ENCODE assay signal across 18 cellular contexts in genomic region chr12:122533841-122534240, GRCh38.
"Had no signal": no experiment of that assay in that cellular context is flagged by ENCODE, and none has a peak within 500 bp of the region (broad histone marks: within the 10 kb centered on the region; RNA-seq: fewer than 3 reads in every experiment).

No MANE protein-coding gene starts in this region.

- H3K9me3 ChIP-seq: adrenal gland, lower lobe of right lung, neutrophil, pancreas, right lobe of liver, tibial nerve, uterus had no signal

- ATAC-seq: activated naive CD4-positive, alpha-beta T cell treated with anti-CD3 and anti-CD28 coated beads, Interleukin-2, amount 50 U/mL, for 72 hours; lower lobe of right lung; natural killer cell treated with Interleukin-12 subunit alpha and Interleukin-12 subunit beta and Interleukin-15 and Interleukin-18, amount 100 ng/mL, for 72 hours; pancreas; right lobe of liver; stimulated activated naive B cell treated with anti-CD40 and anti-IgM and Interleukin-4, amounts not matched to agents 10 μg/mL and 1 μg/mL and 100 μg/mL, for 72 hours had no signal

- H3K36me3 ChIP-seq: adrenal gland, pancreas, right lobe of liver, uterus had no signal

- H3K27ac ChIP-seq: adrenal gland, cardiac muscle cell, lower lobe of right lung, neutrophil, pancreas, right lobe of liver, tibial nerve, uterus had no signal

- DNase-seq: activated CD4-positive, alpha-beta T cell treated with anti-CD3 and anti-CD28 coated beads, Interleukin-2, amount 50 U/mL, for 48 hours; activated gamma-delta T cell treated with Interleukin-2 at 50 U/mL for 16 hours; adrenal gland; erythroblast; foreskin melanocyte; glutamatergic neuron; hippocampal formation; lower lobe of right lung; pancreas; right lobe of liver; stimulated activated naive B cell treated with anti-CD40 and anti-IgM and Interleukin-4, amounts not matched to agents 10 μg/mL and 1 μg/mL and 100 μg/mL, for 72 hours; uterus had no signal

- H3K4me3 ChIP-seq: adrenal gland, cardiac muscle cell, lower lobe of right lung, pancreas, right lobe of liver, smooth muscle cell, tibial nerve, uterus had no signal

- H3K4me2 ChIP-seq: smooth muscle cell had no signal

- H3K4me1 ChIP-seq: adrenal gland, lower lobe of right lung, pancreas, right lobe of liver, tibial nerve, uterus had no signal

- H3K27me3 ChIP-seq: adrenal gland, cardiac muscle cell, neutrophil, pancreas, right lobe of liver, tibial nerve, uterus had no signal
